In genomic region chr3:134485620-134486576, GRCh38 we compare ENCODE assay signal across 8 cellular contexts. TPM values are rescaled to one million over a fixed set of nuclear protein-coding genes. Genes with fewer than 3 reads are reported as not detected.
DNase-seq lines count a peak whose midpoint lies in the region; ATAC-seq and TF ChIP-seq lines count a peak whose summit lies in the region.

A gene with protein sequence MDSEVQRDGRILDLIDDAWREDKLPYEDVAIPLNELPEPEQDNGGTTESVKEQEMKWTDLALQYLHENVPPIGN (minus strand): TSS chr3:134485985. CDS start chr3:134482904, 3,081 bp downstream.
CEP63 (plus strand) TSS chr3:134486057; CDS start chr3:134495321, 9,264 bp downstream.

- peak within 1 kb of the TSS; percentile 98 for H3K4me3 Mint-ChIP-seq in effector memory CD8-positive, alpha-beta T cell
- H3K4me3 Mint-ChIP-seq in memory B cell: peak within 1 kb of the TSS; percentile 98

- peaks cover 36 to 43% of the 10 kb centered on the region in 2 donors for H3K4me1 Mint-ChIP-seq in effector memory CD8-positive, alpha-beta T cell (ENCODE audit: low read depth in 2 of 2)
- H3K4me1 Mint-ChIP-seq in memory B cell: peaks cover 33% of the 10 kb centered on the region

- ATAC-seq in effector memory CD8-positive, alpha-beta T cell (replicated peaks): peak; percentile 83
- peak; percentile 83 for ATAC-seq in memory B cell (ENCODE audit: low read depth)

- peaks cover 23% of the 10 kb centered on the region for H3K36me3 Mint-ChIP-seq in effector memory CD8-positive, alpha-beta T cell (ENCODE audit: insufficient read depth)
- H3K36me3 Mint-ChIP-seq in memory B cell: peaks cover 12% of the 10 kb centered on the region

- DNase-seq in CMK (ENCODE audit: low read depth) (peak; percentile 92), GM20000 (ENCODE audit: low spot score) (peak; percentile 91), HT-29 (ENCODE audit: low spot score) (peak; percentile 94), NOMO-1 (lab: John Stamatoyannopoulos, UW; ENCODE audit: unreplicated experiment in 2 of 2) (peak; percentile 99), memory B cell (ENCODE audit: low spot score in 2 of 2) (peak; percentile 90 to 91)
- DNase-seq in effector memory CD8-positive, alpha-beta T cell: peak; percentile 89 to 93 (median 93)
- peak; percentile 83 for DNase-seq in stimulated activated CD8-positive, alpha-beta memory T cell treated with anti-CD3 and anti-CD28 coated beads, Interleukin-12 subunit alpha, Interleukin-12 subunit beta, amount 100 ng/mL, for 24 hours (ENCODE audit: extremely low read depth)

- H3K27me3 Mint-ChIP-seq in effector memory CD8-positive, alpha-beta T cell: no peaks in the 10 kb centered on the region
- no peaks in the 10 kb centered on the region for H3K27me3 Mint-ChIP-seq in memory B cell

- CTCF ChIA-PET in activated CD8-positive, alpha-beta memory T cell treated with anti-CD3 and anti-CD28 coated beads for 36 hours (lab: Charles Lee): interaction anchor here (0.6 to 1.9 kb wide), 4 partner anchors 12 to 1710 kb away, joined by 3 to 9 read pairs (median 4); partner anchors contain the start of gene MSL2

- no peak for TF ChIP-seq CTCF in GM20000 (IDR thresholded peaks at IDR 0.05; ENCODE audit: extremely low read depth, missing control alignments)

- peak within 1 kb of the TSS; percentile 98 for H3K27ac Mint-ChIP-seq in effector memory CD8-positive, alpha-beta T cell
- peak within 1 kb of the TSS; percentile 93 for H3K27ac Mint-ChIP-seq in memory B cell

- H3K9me3 Mint-ChIP-seq in effector memory CD8-positive, alpha-beta T cell: no peaks in the 10 kb centered on the region
- H3K9me3 Mint-ChIP-seq in memory B cell: no peaks in the 10 kb centered on the region

- POLR2A ChIA-PET in activated CD8-positive, alpha-beta memory T cell treated with anti-CD3 and anti-CD28 coated beads for 36 hours (lab: Charles Lee): interaction anchor here (1.0 to 1.3 kb wide), 5 partner anchors 9 to 1710 kb away, joined by 3 to 7 read pairs (median 4); partner anchors contain the start of genes MSL2 and RYK

RNA-seq across cellular contexts. Expression of the first gene that starts in this region (rescaled TPM):
- total RNA-seq in HT-29 (2014; rRNA removed; shearing (Covaris generic)): 15.3 and 18.6 TPM in 2 replicates
- 10 to 100 TPM; 31.5 to 32.2 TPM for total RNA-seq in activated CD8-positive, alpha-beta memory T cell treated with anti-CD3 and anti-CD28 coated beads for 36 hours

RNA-seq across cellular contexts. Expression of gene CEP63, which starts in this region (rescaled TPM):
- 6.0 and 8.0 TPM in 2 replicates for total RNA-seq in HT-29 (2014; rRNA removed; shearing (Covaris generic))
- total RNA-seq in activated CD8-positive, alpha-beta memory T cell treated with anti-CD3 and anti-CD28 coated beads for 36 hours: 10 to 100 TPM; 18.0 to 19.4 TPM

Comparison
In these comparisons a context has a peak if more than half of its experiments do, and no peak if none do; other contexts are left out.
1. Peak in every context shown above with its lines: DNase-seq and ATAC-seq.